ENCODE assay signal across 1 cellular context in genomic region chr11:124072147-124072546, GRCh38.
TF ChIP-seq lines count a peak whose summit lies in the region.

No MANE protein-coding gene starts in this region.

TF ChIP-seq in HEK293, 187 proteins besides CTCF, POLR2A, EP300 and RAD21 (continued from another document):
- TF ChIP-seq ZNF513 (tag by site-specific recombination; IDR thresholded peaks at IDR 0.05) (no peak), ZNF791 (tag by site-specific recombination; IDR thresholded peaks at IDR 0.05) (0 out of 2 replicates have a peak, but pooled peaks have one; percentile 45), ZNF48 (tag by site-specific recombination; IDR thresholded peaks at IDR 0.05) (no peak), SETDB1 (IDR thresholded peaks at IDR 0.05; ENCODE audit: insufficient read length, low read length) (no peak), ZNF624 (tag by site-specific recombination; IDR thresholded peaks at IDR 0.05) (no peak), ZSCAN5A (tag by site-specific recombination; IDR thresholded peaks at IDR 0.05) (no peak), ZNF571 (tag by site-specific recombination; IDR thresholded peaks at IDR 0.05) (no peak), ZNF654 (tag by site-specific recombination; IDR thresholded peaks at IDR 0.05; ENCODE audit: low read depth) (peak; percentile 41), ZNF558 (tag by site-specific recombination; IDR thresholded peaks at IDR 0.05) (peak; percentile 66; the same call in 1 of the 2 replicates), AEBP2 (tag by site-specific recombination; IDR thresholded peaks at IDR 0.05; ENCODE audit: borderline replicate concordance) (peak; percentile 62; the same call in 1 of the 2 replicates), HOXD13 (CRISPR knock-in tag; IDR thresholded peaks at IDR 0.05; ENCODE audit: borderline replicate concordance) (no peak), ZFHX2 (tag by site-specific recombination; conservative IDR thresholded peaks at IDR 0.05) (no peak), ZBTB1 (tag by site-specific recombination; IDR thresholded peaks at IDR 0.05) (no peak), ZNF16 (tag by site-specific recombination; IDR thresholded peaks at IDR 0.05; ENCODE audit: low read depth) (no peak), ZNF785 (tag by site-specific recombination; IDR thresholded peaks at IDR 0.05) (no peak), SP2 (tag by site-specific recombination; IDR thresholded peaks at IDR 0.05) (no peak), ZFP69B (tag by site-specific recombination; IDR thresholded peaks at IDR 0.05) (no peak), ZNF433 (tag by site-specific recombination; IDR thresholded peaks at IDR 0.05; ENCODE audit: low read depth) (peak; percentile 72), KLF9 (tag by site-specific recombination; IDR thresholded peaks at IDR 0.05; ENCODE audit: low read depth) (no peak), ZNF423 (tag by site-specific recombination; IDR thresholded peaks at IDR 0.05) (no peak), TSHZ1 (tag by site-specific recombination; IDR thresholded peaks at IDR 0.05; ENCODE audit: borderline replicate concordance) (no peak; the same call in 1 of the 2 replicates), ZNF169 (tag by site-specific recombination; IDR thresholded peaks at IDR 0.05) (no peak), ZSCAN16 (tag by site-specific recombination; IDR thresholded peaks at IDR 0.05) (no peak), ATF2 (tag by site-specific recombination; IDR thresholded peaks at IDR 0.05; ENCODE audit: low read depth) (no peak), GLI2 (tag by site-specific recombination; IDR thresholded peaks at IDR 0.05; ENCODE audit: borderline replicate concordance, low read depth) (peak; percentile 53; the same call in 1 of the 2 replicates), PATZ1 (tag by site-specific recombination; IDR thresholded peaks at IDR 0.05) (no peak), ZNF214 (tag by site-specific recombination; IDR thresholded peaks at IDR 0.05; ENCODE audit: borderline replicate concordance) (no peak), REPIN1 (tag by site-specific recombination; IDR thresholded peaks at IDR 0.05; ENCODE audit: low read depth) (no peak), ZFP41 (tag by site-specific recombination; IDR thresholded peaks at IDR 0.05; ENCODE audit: borderline replicate concordance) (no peak), ZNF776 (tag by site-specific recombination; IDR thresholded peaks at IDR 0.05; ENCODE audit: borderline replicate concordance) (no peak), ZNF239 (tag by site-specific recombination; IDR thresholded peaks at IDR 0.05) (no peak)
